Comparison of ENCODE assay signal across 9 cellular contexts in genomic region chr11:76512851-76513653, GRCh38.
A peak's percentile ranks its signal among the peaks of the same experiment; 100 is the strongest.
DNase-seq lines count a peak whose midpoint lies in the region; ATAC-seq and TF ChIP-seq lines count a peak whose summit lies in the region.
"Had no signal": no experiment of that assay in that cellular context is flagged by ENCODE, and none has a peak within 500 bp of the region (broad histone marks: within the 10 kb centered on the region; RNA-seq: fewer than 3 reads in every experiment).

No MANE protein-coding gene starts in this region.

- WGBS in thyroid gland, 2 donors, result 55 to 66% methylated on average over 1 of the region's 1 CpG

- no peaks in the 10 kb centered on the region for H3K27me3 ChIP-seq in cardiac muscle cell
- H3K27me3 ChIP-seq in Peyer's patch, result no peaks in the 10 kb centered on the region
- no peaks in the 10 kb centered on the region for H3K27me3 ChIP-seq in thoracic aorta (replicated peaks; ENCODE audit: insufficient read depth)
- no peaks in the 10 kb centered on the region for H3K27me3 ChIP-seq in thyroid gland

- H3K4me1 ChIP-seq in cardiac muscle cell (ENCODE audit: low read depth) (no peaks in the 10 kb centered on the region), Peyer's patch (no peaks in the 10 kb centered on the region), thoracic aorta (ENCODE audit: control insufficient read depth in 1 of 2, low read depth in 2 of 2) (peaks cover 15 to 27% of the 10 kb centered on the region in 2 donors), thyroid gland (peaks cover 18 to 19% of the 10 kb centered on the region in 2 donors)

- H3K27ac ChIP-seq in cardiac muscle cell (no peak overlapping the region), Peyer's patch (no peak overlapping the region), thoracic aorta (no peak overlapping the region), thyroid gland (no peak overlapping the region)

- H3K36me3 ChIP-seq in cardiac muscle cell (peaks cover 9% of the 10 kb centered on the region), Peyer's patch (peaks cover 0 to 8% (median 0%) of the 10 kb centered on the region in 3 donors), thoracic aorta (no peaks in the 10 kb centered on the region), thyroid gland (peaks cover 0 to 4% of the 10 kb centered on the region in 2 donors)

- DNase-seq in cardiac muscle cell (ENCODE audit: low read depth in 1 of 2, low spot score in 1 of 2) (peak; percentile 29 to 68), left cardiac atrium (no peak), Peyer's patch (no peak), fibroblast of mammary gland (ENCODE audit: low read depth) (peak; percentile 52), thoracic aorta (ENCODE audit: low spot score) (no peak), thyroid gland (no peak), epidermal melanocyte (ENCODE audit: insufficient read length, low spot score) (no peak)
- DNase-seq: nucleus accumbens had no signal

- TF ChIP-seq POLR2A in Peyer's patch (IDR thresholded peaks at IDR 0.05), result no peak
- no peak for TF ChIP-seq POLR2A in thyroid gland (IDR thresholded peaks at IDR 0.05)

- no peaks in the 10 kb centered on the region for H3K9me3 ChIP-seq in cardiac muscle cell (ENCODE audit: low read depth)
- H3K9me3 ChIP-seq in Peyer's patch, result no peaks in the 10 kb centered on the region
- no peaks in the 10 kb centered on the region for H3K9me3 ChIP-seq in thoracic aorta
- H3K9me3 ChIP-seq in thyroid gland, result no peaks in the 10 kb centered on the region

- TF ChIP-seq CTCF in cardiac muscle cell (IDR thresholded peaks at IDR 0.05; ENCODE audit: low read depth, low read length) (peak; percentile 49), Peyer's patch (IDR thresholded peaks at IDR 0.05) (peak in 4 of 6 experiments; percentile 17 to 48 (median 46)), fibroblast of mammary gland (conservative IDR thresholded peaks at IDR 0.05; ENCODE audit: control insufficient read depth, insufficient read depth, low read depth, low read length) (peak; percentile 44), thoracic aorta (IDR thresholded peaks at IDR 0.05) (peak; percentile 46), thyroid gland (IDR thresholded peaks at IDR 0.05) (peak in 3 of 6 experiments; percentile 45 to 51 (median 47))

- H3K4me3 ChIP-seq in cardiac muscle cell, result no peak overlapping the region
- H3K4me3 ChIP-seq in Peyer's patch, result no peak overlapping the region
- no peak overlapping the region for H3K4me3 ChIP-seq in fibroblast of mammary gland (ENCODE audit: control insufficient read depth, low read depth, low read length)
- H3K4me3 ChIP-seq in thoracic aorta, result no peak overlapping the region
- H3K4me3 ChIP-seq in thyroid gland (replicated peaks in 1 of 3), result no peak overlapping the region

- ATAC-seq in left cardiac atrium (no peak), thoracic aorta (ENCODE audit: insufficient number of reproducible peaks, low FRiP score, low read depth) (no peak), HG03442 (IDR thresholded peaks at IDR 0.05; ENCODE audit: unreplicated experiment) (no peak)

- intact Hi-C loops in left cardiac atrium (cut with DNase I), result no loop called here
- intact Hi-C loops in thyroid gland (cut with DNase I), result no loop called here

Comparison
In these comparisons a context has a peak if more than half of its experiments do, and no peak if none do; other contexts are left out.
1. DNase-seq: peak in cardiac muscle cell (2 of 2) and fibroblast of mammary gland (single experiment); none in left cardiac atrium (single experiment), Peyer's patch (0 of 3), thoracic aorta (single experiment), thyroid gland (0 of 2) and epidermal melanocyte (single experiment).